14 cellular contexts compared by ENCODE assay signal in the genomic region with DNA sequence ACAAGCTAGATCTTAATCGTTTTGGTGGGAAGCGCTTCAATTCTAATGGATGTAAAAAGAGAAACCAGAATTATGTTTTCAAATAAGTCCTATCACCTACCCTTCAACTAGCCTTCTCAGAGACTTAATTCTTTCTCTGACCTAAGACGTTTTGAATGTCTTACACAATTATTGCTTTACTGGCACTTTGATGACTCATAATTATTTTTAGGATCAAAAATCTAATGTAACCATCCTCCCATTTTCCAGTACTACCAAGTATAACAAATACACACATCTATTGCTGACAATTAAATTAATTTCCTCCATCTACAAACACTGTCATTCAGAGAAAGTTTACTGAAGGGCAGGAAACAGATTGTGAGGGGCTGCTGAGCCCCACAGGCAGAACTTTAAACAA.
A peak's percentile ranks its signal among the peaks of the same experiment; 100 is the strongest.
DNase-seq lines count a peak whose midpoint lies in the region; ATAC-seq, FAIRE-seq and TF ChIP-seq lines count a peak whose summit lies in the region.
"Had no signal": no experiment of that assay in that cellular context is flagged by ENCODE, and none has a peak within 500 bp of the region (broad histone marks: within the 10 kb centered on the region; RNA-seq: fewer than 3 reads in every experiment).

No MANE protein-coding gene starts in this region.

- H3K4me2 ChIP-seq in PC-9 (no peak overlapping the region), endothelial cell of umbilical vein (ENCODE audit: insufficient read depth, low read length) (peak overlapping the region; percentile 49), OCI-LY7 (ENCODE audit: low read length) (no peak overlapping the region)

- H3K4me3 Mint-ChIP-seq in T-helper 2 cell treated with Interferon-gamma antibody and Interleukin-4, amounts not matched to agents 5 μg/mL and 100 μg/mL, for 36 hours, result no peak overlapping the region
- H3K4me3 Mint-ChIP-seq: activated CD4-positive, alpha-beta T cell treated with anti-CD3 and anti-CD28 coated beads, Interleukin-2, amount 10 ng/mL, durations not matched to agents 7 days and 5 days; H9 had no signal

- H4K20me1 ChIP-seq in PC-9 (ENCODE audit: insufficient read depth) (no peaks in the 10 kb centered on the region), endothelial cell of umbilical vein (replicated peaks; ENCODE audit: control insufficient read depth, extremely low read depth, insufficient read depth, low read length) (peaks cover 4% of the 10 kb centered on the region), OCI-LY7 (ENCODE audit: insufficient read depth, low read length) (peaks cover 12% of the 10 kb centered on the region)

- BruUV-seq in PC-9 (replicated peaks; lab: Mats Ljungman, UMichigan), result no TSS peak
- BruUV-seq in endothelial cell of umbilical vein (replicated peaks; lab: Mats Ljungman, UMichigan), result no TSS peak
- no TSS peak for BruUV-seq in OCI-LY7 (replicated peaks; lab: Mats Ljungman, UMichigan)

- no peak for TF ChIP-seq EP300 in stomach (IDR thresholded peaks at IDR 0.05)

- intact Hi-C loops in PC-9 (cut with micrococcal nuclease; ENCODE audit: unreplicated experiment) (no loop called here), endothelial cell of umbilical vein (cut with micrococcal nuclease) (no loop called here), sciatic nerve (cut with DNase I) (no loop called here), stomach (cut with DNase I; ENCODE audit: low total_unique reads) (no loop called here), OCI-LY7 (cut with micrococcal nuclease; ENCODE audit: unreplicated experiment) (no loop called here)

- TF ChIP-seq POLR2A in H54 (IDR thresholded peaks at IDR 0.05; ENCODE audit: low read depth, low read length) (no peak), endothelial cell of umbilical vein (IDR thresholded peaks at IDR 0.05; ENCODE audit: low read depth, low read length) (no peak), stomach (IDR thresholded peaks at IDR 0.05) (no peak)

- no peak overlapping the region for H3K9ac ChIP-seq in endothelial cell of umbilical vein (replicated peaks; ENCODE audit: extremely low read depth, insufficient read depth, low read length)

- dilution Hi-C loops in endothelial cell of umbilical vein (cut with MboI; ENCODE audit: extremely low pct_ligation_motif_present, low sequenced_read_pairs), result no loop called here

- ATAC-seq in sciatic nerve, result peak; percentile 55
- ATAC-seq in GM19467 (IDR thresholded peaks at IDR 0.05; ENCODE audit: unreplicated experiment), result no peak
- ATAC-seq: Panc1 had no signal

- H3K4me1 ChIP-seq in PC-9 (replicated peaks; ENCODE audit: insufficient read depth), result peaks cover 9% of the 10 kb centered on the region; the same call in 1 of the 2 replicates
- peaks cover 8% of the 10 kb centered on the region for H3K4me1 ChIP-seq in endothelial cell of umbilical vein (ENCODE audit: control insufficient read depth, extremely low read depth, insufficient read depth, low read length)
- peaks cover 0 to 58% (median 24%) of the 10 kb centered on the region in 4 donors for H3K4me1 ChIP-seq in stomach
- H3K4me1 ChIP-seq in OCI-LY7 (ENCODE audit: insufficient read depth, low read length, poor library complexity, severe bottlenecking), result no peaks in the 10 kb centered on the region

- H3K4me3 ChIP-seq in PC-9 (no peak overlapping the region), endothelial cell of umbilical vein (replicated peaks in 1 of 3; ENCODE audit: insufficient read depth in 1 of 3, low read depth in 1 of 3, low read length in 3 of 3) (no peak overlapping the region), stomach (no peak overlapping the region), OCI-LY7 (ENCODE audit: low read depth, low read length, poor library complexity, severe bottlenecking) (no peak overlapping the region)

- TF ChIP-seq CTCF in PC-9 (conservative IDR thresholded peaks at IDR 0.05) (no peak), endothelial cell of umbilical vein (IDR thresholded peaks at IDR 0.05; ENCODE audit: extremely low read depth in 1 of 2, insufficient read depth in 1 of 2, low read depth in 1 of 2, low read length in 2 of 2) (no peak), stomach (IDR thresholded peaks at IDR 0.05) (no peak), OCI-LY7 (conservative IDR thresholded peaks at IDR 0.05; ENCODE audit: low read length) (no peak)

- H3K27ac ChIP-seq in PC-9 (0 out of 2 replicates have a peak overlapping the region, but pooled peaks have one; percentile 19), endothelial cell of umbilical vein (ENCODE audit: insufficient read depth, low read depth, low read length) (no peak overlapping the region), stomach (no peak overlapping the region), OCI-LY7 (ENCODE audit: low read depth, low read length, poor library complexity, severe bottlenecking) (no peak overlapping the region)

- no peaks in the 10 kb centered on the region for H3K36me3 Mint-ChIP-seq in T-helper 2 cell treated with Interferon-gamma antibody and Interleukin-4, amounts not matched to agents 5 μg/mL and 100 μg/mL, for 36 hours (ENCODE audit: low read depth)

- WGBS in stomach, 5 donors, result 46 to 55% (median 53%) methylated on average over 3 of the region's 3 CpGs

- CTCF ChIA-PET in PC-9 (lab: Charles Lee) (no interaction called here), endothelial cell of umbilical vein (lab: Charles Lee) (interaction anchor here (0.9 kb wide), 1 partner anchor 866 kb away, joined by 3 read pairs; no protein-coding TSS in a partner anchor), OCI-LY7 (lab: Charles Lee; ENCODE audit: unreplicated experiment) (no interaction called here)

- peaks cover 26% of the 10 kb centered on the region for H3K79me2 ChIP-seq in PC-9 (ENCODE audit: low read depth)
- peaks cover 6% of the 10 kb centered on the region for H3K79me2 ChIP-seq in endothelial cell of umbilical vein (ENCODE audit: control insufficient read depth, insufficient read depth, low read length)
- no peaks in the 10 kb centered on the region for H3K79me2 ChIP-seq in OCI-LY7 (ENCODE audit: insufficient read depth, low read depth, low read length)

- FAIRE-seq in H54 (lab: Jason Lieb, UNC), result peak; percentile 38
- FAIRE-seq in endothelial cell of umbilical vein (lab: Jason Lieb, UNC), result no peak

- peaks cover 4% of the 10 kb centered on the region for H3K27me3 Mint-ChIP-seq in T-helper 2 cell treated with Interferon-gamma antibody and Interleukin-4, amounts not matched to agents 5 μg/mL and 100 μg/mL, for 36 hours (ENCODE audit: low read depth)
- H3K27me3 Mint-ChIP-seq: activated CD4-positive, alpha-beta T cell treated with anti-CD3 and anti-CD28 coated beads, Interleukin-2, amount 10 ng/mL, durations not matched to agents 7 days and 5 days had no signal

- H3K36me3 ChIP-seq in PC-9 (ENCODE audit: low read depth) (no peaks in the 10 kb centered on the region), endothelial cell of umbilical vein (ENCODE audit: control insufficient read depth in 2 of 2, extremely low read depth in 1 of 2, insufficient read depth in 2 of 2, low read length in 2 of 2) (no peaks in the 10 kb centered on the region), stomach (no peaks in the 10 kb centered on the region), OCI-LY7 (ENCODE audit: insufficient read depth, low read length) (no peaks in the 10 kb centered on the region)

- DNase-seq in H54 (ENCODE audit: insufficient read length, low spot score), result no peak
- no peak for DNase-seq in PC-9
- DNase-seq in endothelial cell of umbilical vein (ENCODE audit: low read depth, low spot score), result peak; percentile 79
- DNase-seq in sciatic nerve (ENCODE audit: low spot score), result no peak
- no peak for DNase-seq in stomach
- DNase-seq in OCI-LY7 (ENCODE audit: low spot score), result no peak
- DNase-seq in T-helper 2 cell treated with Interferon-gamma antibody and Interleukin-4, amounts not matched to agents 5 μg/mL and 100 μg/mL, for 36 hours (ENCODE audit: low spot score), result no peak
- DNase-seq: activated CD4-positive, alpha-beta T cell treated with anti-CD3 and anti-CD28 coated beads, Interleukin-2, amount 10 ng/mL, durations not matched to agents 7 days and 5 days; amniotic stem cell; DMS79 treated with DMSO at 0.1 percent for 48 hours; H9; NCI-H1092 treated with DMSO at 0.1 percent for 48 hours had no signal

- H3K27ac Mint-ChIP-seq in T-helper 2 cell treated with Interferon-gamma antibody and Interleukin-4, amounts not matched to agents 5 μg/mL and 100 μg/mL, for 36 hours, result no peak overlapping the region
- H3K27ac Mint-ChIP-seq: activated CD4-positive, alpha-beta T cell treated with anti-CD3 and anti-CD28 coated beads, Interleukin-2, amount 10 ng/mL, durations not matched to agents 7 days and 5 days had no signal

- H3K9me2 ChIP-seq in PC-9 (ENCODE audit: insufficient read depth), result no peaks in the 10 kb centered on the region
- H3K9me2 ChIP-seq in OCI-LY7 (ENCODE audit: insufficient read depth, low read length), result no peaks in the 10 kb centered on the region

- H2AFZ ChIP-seq in PC-9 (no peak overlapping the region), endothelial cell of umbilical vein (ENCODE audit: low read depth, low read length) (no peak overlapping the region), OCI-LY7 (ENCODE audit: low read length) (no peak overlapping the region)

- H3K9me3 ChIP-seq in PC-9 (ENCODE audit: insufficient read depth, low read depth), result no peaks in the 10 kb centered on the region
- no peaks in the 10 kb centered on the region for H3K9me3 ChIP-seq in endothelial cell of umbilical vein (replicated peaks; ENCODE audit: control insufficient read depth, insufficient read depth, low read length)
- no peaks in the 10 kb centered on the region for H3K9me3 ChIP-seq in stomach
- no peaks in the 10 kb centered on the region for H3K9me3 ChIP-seq in OCI-LY7 (ENCODE audit: low read length)

- H3K27me3 ChIP-seq in PC-9 (ENCODE audit: insufficient read depth, low read depth) (no peaks in the 10 kb centered on the region), endothelial cell of umbilical vein (ENCODE audit: control insufficient read depth in 2 of 2, insufficient read depth in 2 of 2, low read length in 2 of 2) (no peaks in the 10 kb centered on the region), stomach (no peaks in the 10 kb centered on the region)

- POLR2A ChIA-PET in PC-9 (lab: Charles Lee; ENCODE audit: unreplicated experiment), result no interaction called here
- POLR2A ChIA-PET in endothelial cell of umbilical vein (lab: Charles Lee), result no interaction called here
- POLR2A ChIA-PET in OCI-LY7 (lab: Charles Lee), result interaction anchor here (0.6 to 1.6 kb wide), 7 partner anchors 8 to 575 kb away, joined by 3 to 6 read pairs (median 4); no protein-coding TSS in a partner anchor

- H3K9me1 ChIP-seq in endothelial cell of umbilical vein (replicated peaks; ENCODE audit: control insufficient read depth, extremely low read depth, insufficient read depth, low read length), result no peaks in the 10 kb centered on the region

- H3F3A ChIP-seq in PC-9 (ENCODE audit: insufficient read depth, low read depth), result no peaks in the 10 kb centered on the region

- H3K4me1 Mint-ChIP-seq in T-helper 2 cell treated with Interferon-gamma antibody and Interleukin-4, amounts not matched to agents 5 μg/mL and 100 μg/mL, for 36 hours (ENCODE audit: low read depth), result peaks cover 2% of the 10 kb centered on the region
- H3K4me1 Mint-ChIP-seq: activated CD4-positive, alpha-beta T cell treated with anti-CD3 and anti-CD28 coated beads, Interleukin-2, amount 10 ng/mL, durations not matched to agents 7 days and 5 days had no signal

- H3K9me3 Mint-ChIP-seq in T-helper 2 cell treated with Interferon-gamma antibody and Interleukin-4, amounts not matched to agents 5 μg/mL and 100 μg/mL, for 36 hours, result no peaks in the 10 kb centered on the region
- H3K9me3 Mint-ChIP-seq: activated CD4-positive, alpha-beta T cell treated with anti-CD3 and anti-CD28 coated beads, Interleukin-2, amount 10 ng/mL, durations not matched to agents 7 days and 5 days; H9 had no signal
